Comparison of ENCODE assay signal across 17 cellular contexts in genomic region chr10:51203359-51203758, GRCh38.
DNase-seq lines count a peak whose midpoint lies in the region; ATAC-seq and TF ChIP-seq lines count a peak whose summit lies in the region.
"Had no signal": no experiment of that assay in that cellular context is flagged by ENCODE, and none has a peak within 500 bp of the region (broad histone marks: within the 10 kb centered on the region; RNA-seq: fewer than 3 reads in every experiment).

No MANE protein-coding gene starts in this region.

- no peak overlapping the region for H2BK5ac ChIP-seq in H9 (ENCODE audit: insufficient read length, low read length)

- WGBS in H9 (ENCODE audit: extremely low coverage, insufficient read length, low lambda C conversion rate): no CpG with 5 or more reads among the region's 2 CpGs

- no peak overlapping the region for H2BK12ac ChIP-seq in H9 (ENCODE audit: insufficient read length, low read depth, low read length)

- H3K9me3 Mint-ChIP-seq in H9: no peaks in the 10 kb centered on the region
- H3K9me3 Mint-ChIP-seq: CD8-positive, alpha-beta memory T cell; HFFc6 had no signal

- H3K18ac ChIP-seq in H9 (ENCODE audit: insufficient read length, low read depth, low read length): no peak overlapping the region

- H3K14ac ChIP-seq in H9 (ENCODE audit: insufficient read depth, low read length): no peak overlapping the region

- H2AK5ac ChIP-seq in H9 (ENCODE audit: insufficient read length, low read length): no peak overlapping the region

- no peak overlapping the region for H4K5ac ChIP-seq in H9 (ENCODE audit: insufficient read length, low read depth, low read length)

- H3K27ac ChIP-seq in H9 (ENCODE audit: insufficient read length, low read depth, low read length) (no peak overlapping the region), ascending aorta (peak overlapping the region; percentile 61 to 63)
- H3K27ac ChIP-seq: BLaER1 had no signal

- no peak overlapping the region for H3K4me3 Mint-ChIP-seq in H9
- H3K4me3 Mint-ChIP-seq: CD8-positive, alpha-beta memory T cell; HFFc6 had no signal

- H3K27me3 Mint-ChIP-seq in H9 (ENCODE audit: low read depth): no peaks in the 10 kb centered on the region
- H3K27me3 Mint-ChIP-seq: CD8-positive, alpha-beta memory T cell had no signal

- DNase-seq in H9 (no peak), ascending aorta (ENCODE audit: low spot score in 2 of 2) (no peak), iPS DF 19.7 (ENCODE audit: low read depth, low spot score) (peak; percentile 9), iPS-NIHi11 (ENCODE audit: low spot score) (peak; percentile 30), COR-L47 (lab: John Stamatoyannopoulos, UW) (no peak), kidney glomerular epithelial cell (lab: John Stamatoyannopoulos, UW) (no peak), NOMO-1 treated with DMSO at 0.1 percent for 48 hours (lab: John Stamatoyannopoulos, UW; ENCODE audit: unreplicated experiment) (no peak)
- DNase-seq: 8988T; AML-193; CD8-positive, alpha-beta memory T cell; DMS53; GF-D8; HFFc6; IMR-90 had no signal

- no peak overlapping the region for H3K4me2 ChIP-seq in H9 (ENCODE audit: insufficient read depth, insufficient read length, low read length)
- H3K4me2 ChIP-seq: BLaER1 had no signal

- peaks cover 21 to 23% of the 10 kb centered on the region in 2 experiments for H3K4me1 Mint-ChIP-seq in H9
- H3K4me1 Mint-ChIP-seq: CD8-positive, alpha-beta memory T cell had no signal

- peak overlapping the region in 2 of 3 experiments; percentile 58 to 95; a peak in 4 of 7 replicates for H3K27ac Mint-ChIP-seq in H9
- H3K27ac Mint-ChIP-seq: HFFc6 had no signal

- no peaks in the 10 kb centered on the region for H3K23me2 ChIP-seq in H9 (ENCODE audit: insufficient read length, low read depth, low read length, poor library complexity, severe bottlenecking)

- H3K4me3 ChIP-seq in ascending aorta: no peak overlapping the region
- H3K4me3 ChIP-seq: BLaER1, HAP-1 had no signal

- H4K20me1 ChIP-seq in H9 (ENCODE audit: control insufficient read depth, insufficient read depth, insufficient read length): no peaks in the 10 kb centered on the region
- H4K20me1 ChIP-seq: BLaER1 had no signal

- H3K79me2 ChIP-seq in H9 (ENCODE audit: insufficient read depth, low read length): no peaks in the 10 kb centered on the region

- H3K27me3 ChIP-seq in H9 (ENCODE audit: insufficient read depth, low read length): no peaks in the 10 kb centered on the region
- no peaks in the 10 kb centered on the region for H3K27me3 ChIP-seq in ascending aorta
- H3K27me3 ChIP-seq: BLaER1 had no signal

- no peak overlapping the region for H3K4ac ChIP-seq in H9 (ENCODE audit: low read depth, low read length)

- no peak overlapping the region for H4K91ac ChIP-seq in H9 (ENCODE audit: insufficient read length, low read depth, low read length)

- no peak overlapping the region for H2BK120ac ChIP-seq in H9 (ENCODE audit: low read depth, low read length, poor library complexity, severe bottlenecking)

- intact Hi-C loops in ascending aorta (cut with DNase I): no loop called here

- H3K4me1 ChIP-seq in H9 (ENCODE audit: insufficient read depth, low read length) (peaks cover 8% of the 10 kb centered on the region), ascending aorta (peaks cover 0 to 43% of the 10 kb centered on the region in 2 donors)
- H3K4me1 ChIP-seq: HAP-1 had no signal

- H2AFZ ChIP-seq in H9 (ENCODE audit: low read length): no peak overlapping the region

- TF ChIP-seq CTCF in H9 (conservative IDR thresholded peaks at IDR 0.05): no peak
- TF ChIP-seq CTCF in ascending aorta (IDR thresholded peaks at IDR 0.05): no peak

- ATAC-seq in GM18511 (IDR thresholded peaks at IDR 0.05; ENCODE audit: unreplicated experiment): no peak

- H3K79me1 ChIP-seq in H9 (ENCODE audit: insufficient read depth, low read depth, low read length, poor library complexity, severe bottlenecking): no peaks in the 10 kb centered on the region

- no peak overlapping the region for H3K9ac ChIP-seq in H9 (ENCODE audit: extremely low read depth, insufficient read length, low read length)
- H3K9ac ChIP-seq: BLaER1 had no signal

- no peaks in the 10 kb centered on the region for H3K36me3 ChIP-seq in ascending aorta
- H3K36me3 ChIP-seq: BLaER1, HAP-1 had no signal

- H3K36me3 Mint-ChIP-seq in H9 (ENCODE audit: insufficient read depth in 1 of 3, low read depth in 3 of 3): no peaks in the 10 kb centered on the region; a peak in 1 of 7 replicates
- H3K36me3 Mint-ChIP-seq: CD8-positive, alpha-beta memory T cell had no signal

- no peak overlapping the region for H3T11ph ChIP-seq in H9 (ENCODE audit: low read length)

- H2BK20ac ChIP-seq in H9 (ENCODE audit: low read depth, low read length, poor library complexity, severe bottlenecking): no peak overlapping the region

- H4K8ac ChIP-seq in H9 (replicated peaks; ENCODE audit: insufficient read length, low read depth, low read length): no peak overlapping the region

- no peak overlapping the region for H3K56ac ChIP-seq in H9 (ENCODE audit: insufficient read length, low read depth, low read length)

- H2BK15ac ChIP-seq in H9 (ENCODE audit: low read depth, low read length): no peak overlapping the region

- H3K9me3 ChIP-seq in H9 (ENCODE audit: control insufficient read depth, low read depth, low read length): no peaks in the 10 kb centered on the region
- no peaks in the 10 kb centered on the region for H3K9me3 ChIP-seq in ascending aorta
- H3K9me3 ChIP-seq: BLaER1, HAP-1 had no signal

- no peak overlapping the region for H3K23ac ChIP-seq in H9 (ENCODE audit: insufficient read length, low read depth, low read length)

Comparison
In these comparisons a context has a peak if more than half of its experiments do, and no peak if none do; other contexts are left out.
1. DNase-seq: peak in iPS DF 19.7 (single experiment) and iPS-NIHi11 (single experiment); none in H9 (single experiment), ascending aorta (0 of 2), COR-L47 (single experiment), kidney glomerular epithelial cell (single experiment) and NOMO-1 treated with DMSO at 0.1 percent for 48 hours (single experiment).